Comparison of ENCODE assay signal across 12 cellular contexts in genomic region chr5:113085084-113085414, GRCh38.
DNase-seq lines count a peak whose midpoint lies in the region; ATAC-seq and TF ChIP-seq lines count a peak whose summit lies in the region.
"Had no signal": no experiment of that assay in that cellular context is flagged by ENCODE, and none has a peak within 500 bp of the region (broad histone marks: within the 10 kb centered on the region; RNA-seq: fewer than 3 reads in every experiment).

No MANE protein-coding gene starts in this region.

- H3K4me1 ChIP-seq in right atrium auricular region (peaks cover 0 to 58% of the 10 kb centered on the region in 2 donors), uterus (peaks cover 0 to 4% of the 10 kb centered on the region in 2 donors)

- H3K27ac ChIP-seq in right atrium auricular region (no peak overlapping the region), WERI-Rb-1 (peak overlapping the region; percentile 36), neural cell (ENCODE audit: low read length) (no peak overlapping the region), uterus (no peak overlapping the region)
- H3K27ac ChIP-seq: GM23248 had no signal

- no peak for TF ChIP-seq RAD21 in neural cell (conservative IDR thresholded peaks at IDR 0.05)

- TF ChIP-seq CTCF in right atrium auricular region (IDR thresholded peaks at IDR 0.05) (no peak), WERI-Rb-1 (IDR thresholded peaks at IDR 0.05; ENCODE audit: low read depth, low read length) (no peak), neural cell (IDR thresholded peaks at IDR 0.05; ENCODE audit: poor library complexity, severe bottlenecking) (no peak), uterus (IDR thresholded peaks at IDR 0.05) (no peak)

- DNase-seq in Right ventricle myocardium superior (no peak), right atrium auricular region (ENCODE audit: low spot score) (no peak), WERI-Rb-1 (no peak), uterus (no peak)
- DNase-seq in effector CD4-positive, alpha-beta T cell, result no peak
- DNase-seq: C1 segment of cervical spinal cord; CD4-positive, alpha-beta memory T cell; DMS79; GM23248 had no signal

- H3K79me2 ChIP-seq in neural cell (replicated peaks; ENCODE audit: insufficient read depth, low read length), result no peaks in the 10 kb centered on the region

- TF ChIP-seq EP300 in neural cell (conservative IDR thresholded peaks at IDR 0.05; ENCODE audit: poor library complexity, severe bottlenecking), result no peak

- H2AFZ ChIP-seq in neural cell (ENCODE audit: low read depth, low read length), result no peak overlapping the region
- H2AFZ ChIP-seq: GM23248 had no signal

- ATAC-seq in Right ventricle myocardium superior (ENCODE audit: poor library complexity) (peak; percentile 32), HG02610 (IDR thresholded peaks at IDR 0.05; ENCODE audit: unreplicated experiment) (peak; percentile 11)
- ATAC-seq: HCT116 had no signal

- no peak overlapping the region for H3K9ac ChIP-seq in neural cell (ENCODE audit: low read length)
- H3K9ac ChIP-seq: GM23248 had no signal

- intact Hi-C loops in Right ventricle myocardium superior (cut with DNase I) (loop anchor here (10.0 kb wide), 1 partner anchor 120 kb away; no protein-coding TSS in a partner anchor), uterus (cut with DNase I; ENCODE audit: low total_unique reads) (no loop called here)

- H3K36me3 ChIP-seq in right atrium auricular region (peaks cover 19% of the 10 kb centered on the region), WERI-Rb-1 (peaks cover 98% of the 10 kb centered on the region), neural cell (ENCODE audit: insufficient read depth, low read length) (no peaks in the 10 kb centered on the region), uterus (no peaks in the 10 kb centered on the region)

- no peaks in the 10 kb centered on the region for H3F3A ChIP-seq in neural cell (ENCODE audit: insufficient read depth, low read length, poor library complexity, severe bottlenecking)

- no peak overlapping the region for H3K4me3 ChIP-seq in right atrium auricular region
- no peak overlapping the region for H3K4me3 ChIP-seq in WERI-Rb-1 (ENCODE audit: low read depth, low read length)
- peak overlapping the region; percentile 11 for H3K4me3 ChIP-seq in neural cell (ENCODE audit: low read length)
- no peak overlapping the region for H3K4me3 ChIP-seq in uterus
- H3K4me3 ChIP-seq: GM23248 had no signal

- no peak overlapping the region for H3K4me2 ChIP-seq in neural cell (ENCODE audit: low read length)

- H3K9me3 ChIP-seq in right atrium auricular region, result no peaks in the 10 kb centered on the region
- no peaks in the 10 kb centered on the region for H3K9me3 ChIP-seq in WERI-Rb-1 (ENCODE audit: severe bottlenecking)
- H3K9me3 ChIP-seq in neural cell (ENCODE audit: low read length), result no peaks in the 10 kb centered on the region
- no peaks in the 10 kb centered on the region for H3K9me3 ChIP-seq in uterus

- TF ChIP-seq POLR2A in uterus (IDR thresholded peaks at IDR 0.05), result no peak

- no peaks in the 10 kb centered on the region for H4K20me1 ChIP-seq in neural cell (ENCODE audit: insufficient read depth)

- H3K9me2 ChIP-seq in neural cell (ENCODE audit: insufficient read depth, low read length), result no peaks in the 10 kb centered on the region

- H3K27me3 ChIP-seq in right atrium auricular region (no peaks in the 10 kb centered on the region), WERI-Rb-1 (ENCODE audit: insufficient read depth, low read depth, severe bottlenecking) (no peaks in the 10 kb centered on the region), neural cell (ENCODE audit: insufficient read depth, low read depth, low read length) (no peaks in the 10 kb centered on the region), uterus (no peaks in the 10 kb centered on the region)

TF ChIP-seq in neural cell, 6 proteins besides CTCF, POLR2A, EP300 and RAD21:
- TF ChIP-seq REST (IDR thresholded peaks at IDR 0.05; ENCODE audit: borderline replicate concordance) (no peak), MXI1 (conservative IDR thresholded peaks at IDR 0.05; ENCODE audit: poor library complexity, severe bottlenecking) (no peak), SMC3 (conservative IDR thresholded peaks at IDR 0.05; ENCODE audit: poor library complexity) (no peak), TAF1 (IDR thresholded peaks at IDR 0.05; ENCODE audit: low read depth) (no peak), POLR2AphosphoS5 (IDR thresholded peaks at IDR 0.05) (no peak), EZH2 (IDR thresholded peaks at IDR 0.05; ENCODE audit: borderline replicate concordance, insufficient read depth, low read length, poor library complexity, severe bottlenecking) (no peak)
